8 cellular contexts compared by ENCODE assay signal in genomic region chr17:64505320-64506200, GRCh38. TPM values are rescaled to one million over a fixed set of nuclear protein-coding genes. Genes with fewer than 3 reads are reported as not detected.
DNase-seq lines count a peak whose midpoint lies in the region; ATAC-seq, FAIRE-seq and TF ChIP-seq lines count a peak whose summit lies in the region.

No MANE protein-coding gene starts in this region.

- in situ Hi-C loops in KBM-7 (cut with MboI; ENCODE audit: low pct_unique_long_range_greater_than_20kb, low sequenced_read_pairs) (loop anchor here (10.0 kb wide), 1 partner anchor 181 kb away; no protein-coding TSS in a partner anchor), Panc1 (cut with HindIII; ENCODE audit: low pct_unique_long_range_greater_than_20kb, low sequenced_read_pairs) (no loop called here)

- no peak for DNase-seq in GM18507 (ENCODE audit: extremely low spot score, insufficient read length, low read depth)
- peak; percentile 92 for DNase-seq in KBM-7
- no peak for DNase-seq in Panc1 (ENCODE audit: low read depth, low spot score)
- DNase-seq in activated T-cell treated with anti-CD3 and anti-CD28 coated beads, Interleukin-2, amount 50 U/mL, for 48 hours: peak; percentile 84 to 87
- DNase-seq in stimulated activated CD8-positive, alpha-beta memory T cell treated with anti-CD3 and anti-CD28 coated beads, Interleukin-4, amount 100 ng/mL, for 4 hours (ENCODE audit: low read depth in 2 of 2, low spot score in 1 of 2): peak; percentile 58 to 73

- no peak for TF ChIP-seq CTCF in Panc1 (IDR thresholded peaks at IDR 0.05)

- H3K36me3 ChIP-seq in Panc1 (ENCODE audit: control insufficient read depth, insufficient read depth, low read length) (peaks cover 71% of the 10 kb centered on the region), muscle layer of colon (ENCODE audit: insufficient read depth, low read length) (peaks cover 56% of the 10 kb centered on the region)

- FAIRE-seq in GM18507 (lab: Jason Lieb, UNC): peak; percentile 65

- H3K27ac ChIP-seq in Panc1 (ENCODE audit: low read length) (peak overlapping the region; percentile 90), muscle layer of colon (ENCODE audit: low read depth, low read length) (peak overlapping the region; percentile 100)

- ATAC-seq in Panc1: peak; percentile 43
- ATAC-seq in esophagus mucosa: peak; percentile 60
- no peak for ATAC-seq in HG03095 (IDR thresholded peaks at IDR 0.05; ENCODE audit: unreplicated experiment)

- POLR2A ChIA-PET in Panc1 (lab: Charles Lee): interaction anchor here (0.6 to 0.9 kb wide), 2 partner anchors 9 to 226 kb away, joined by 3 to 6 read pairs; partner anchors contain the start of gene POLG2

- BruUV-seq in Panc1 (replicated peaks; lab: Mats Ljungman, UMichigan): TSS peak; percentile 63

- CTCF ChIA-PET in Panc1 (lab: Charles Lee): interaction anchor here (1.1 kb wide), 1 partner anchor 85 kb away, joined by 4 read pairs; no protein-coding TSS in a partner anchor

- H3K9ac ChIP-seq in muscle layer of colon (ENCODE audit: low read length): peak overlapping the region; percentile 100

- peak overlapping the region; percentile 88 to 99 for H3K4me3 ChIP-seq in Panc1 (ENCODE audit: low read depth in 2 of 2, low read length in 2 of 2)
- peak overlapping the region; percentile 86 to 99 for H3K4me3 ChIP-seq in muscle layer of colon (ENCODE audit: low read depth in 1 of 2, low read length in 2 of 2)

- H3K4me1 ChIP-seq in Panc1 (ENCODE audit: control insufficient read depth, insufficient read depth, low read length) (peaks cover 34% of the 10 kb centered on the region), muscle layer of colon (ENCODE audit: insufficient read depth, low read length) (peaks cover 51% of the 10 kb centered on the region)

- no peaks in the 10 kb centered on the region for H3K9me3 ChIP-seq in Panc1 (ENCODE audit: control insufficient read depth, insufficient read depth, low read depth, low read length)
- no peaks in the 10 kb centered on the region for H3K9me3 ChIP-seq in muscle layer of colon (ENCODE audit: low read length)

- intact Hi-C loops in Panc1 (cut with micrococcal nuclease; ENCODE audit: unreplicated experiment): no loop called here

- no peaks in the 10 kb centered on the region for H3K27me3 ChIP-seq in Panc1 (ENCODE audit: control insufficient read depth, insufficient read depth, low read length)
- H3K27me3 ChIP-seq in muscle layer of colon (ENCODE audit: control insufficient read depth in 1 of 2, insufficient read depth in 2 of 2, low read length in 2 of 2): no peaks in the 10 kb centered on the region

RNA-seq across cellular contexts. Expression of gene DDX5, which starts 0.5 kb away (rescaled TPM):
- 411 TPM for total RNA-seq in Panc1 (2021; ENCODE audit: unreplicated experiment)
- 236 TPM for polyA plus RNA-seq in Panc1 (2012; ENCODE audit: insufficient read length)
- 351 TPM for total RNA-seq in esophagus mucosa

RNA-seq across cellular contexts. Expression of gene CEP95, which starts 1.2 kb away (rescaled TPM):
- total RNA-seq in Panc1 (2021; ENCODE audit: unreplicated experiment) (23.2 TPM), esophagus mucosa (16.2 TPM)
- 10.7 TPM for polyA plus RNA-seq in Panc1 (2012; ENCODE audit: insufficient read length)

RNA-seq across cellular contexts. Expression of gene POLG2, which starts 8.7 kb away (rescaled TPM):
- total RNA-seq in Panc1 (2021; ENCODE audit: unreplicated experiment) (19.6 TPM), esophagus mucosa (4.7 TPM)
- 7.7 TPM for polyA plus RNA-seq in Panc1 (2012; ENCODE audit: insufficient read length)

RNA-seq across cellular contexts. Expression of gene MILR1, which starts 56.6 kb away (rescaled TPM):
- total RNA-seq in Panc1 (2021; ENCODE audit: unreplicated experiment) (not detected), esophagus mucosa (3.5 TPM)
- not detected for polyA plus RNA-seq in Panc1 (2012; ENCODE audit: insufficient read length)

Comparison
In these comparisons a context has a peak if more than half of its experiments do, and no peak if none do; other contexts are left out.
1. DNase-seq: peak in KBM-7 (single experiment), activated T-cell treated with anti-CD3 and anti-CD28 coated beads, Interleukin-2, amount 50 U/mL, for 48 hours (2 of 2) and stimulated activated CD8-positive, alpha-beta memory T cell treated with anti-CD3 and anti-CD28 coated beads, Interleukin-4, amount 100 ng/mL, for 4 hours (2 of 2); none in GM18507 (single experiment) and Panc1 (single experiment).